ENCODE assay signal across 24 cellular contexts in genomic region chr2:23609254-23609653, GRCh38.
"Had no signal": no experiment of that assay in that cellular context is flagged by ENCODE, and none has a peak within 500 bp of the region (broad histone marks: within the 10 kb centered on the region; RNA-seq: fewer than 3 reads in every experiment).

No MANE protein-coding gene starts in this region.

- H3K4me3 Mint-ChIP-seq: activated naive CD4-positive, alpha-beta T cell treated with anti-CD3 and anti-CD28 coated beads, Interleukin-2, amount 50 U/mL, for 24 hours; memory B cell; T-helper 2 cell treated with Interferon-gamma antibody and Interleukin-4, amounts not matched to agents 5 μg/mL and 100 μg/mL, for 36 hours had no signal

- H3K27me3 ChIP-seq: body of pancreas, colonic mucosa, esophagus squamous epithelium, hepatocyte, right atrium auricular region had no signal

- H3K27me3 Mint-ChIP-seq: activated naive CD4-positive, alpha-beta T cell treated with anti-CD3 and anti-CD28 coated beads, Interleukin-2, amount 50 U/mL, for 24 hours had no signal

- H3K36me3 ChIP-seq: colonic mucosa, esophagus squamous epithelium, right atrium auricular region, thoracic aorta had no signal

- H3K4me1 ChIP-seq: body of pancreas, colonic mucosa, esophagus squamous epithelium, right atrium auricular region had no signal

- H2AFZ ChIP-seq: hepatocyte had no signal

- H3K27ac Mint-ChIP-seq: activated naive CD4-positive, alpha-beta T cell treated with anti-CD3 and anti-CD28 coated beads, Interleukin-2, amount 50 U/mL, for 24 hours; activated T-helper 2 cell treated with anti-CD3 and anti-CD28 coated beads, Interferon-gamma antibody, Interleukin-2, Interleukin-4, amounts not matched to agents 10 μg/mL and 5 μg/mL and 100 μg/mL, durations not matched to agents 14 hours and 24 hours and 36 hours; memory B cell; naive thymus-derived CD4-positive, alpha-beta T cell; T-helper 2 cell treated with Interferon-gamma antibody and Interleukin-4, amounts not matched to agents 5 μg/mL and 100 μg/mL, for 36 hours had no signal

- DNase-seq: activated CD4-positive, alpha-beta T cell treated with anti-CD3 and anti-CD28 coated beads for 48 hours; activated CD4-positive, alpha-beta T cell treated with anti-CD3 and anti-CD28 coated beads, Interleukin-2, amount 50 U/mL, for 48 hours; activated T-cell treated with anti-CD3 and anti-CD28 coated beads, Interleukin-2, amount 50 U/mL, for 48 hours; anterior cingulate cortex; body of pancreas; colonic mucosa; effector CD8-positive, alpha-beta T cell; esophagus squamous epithelium; foreskin melanocyte; kidney; midbrain; naive thymus-derived CD4-positive, alpha-beta T cell; stimulated activated CD4-positive, alpha-beta T cell treated with anti-CD3 and anti-CD28 coated beads, Interleukin-2, amount 100 ng/mL, for 48 hours; stimulated activated naive CD4-positive, alpha-beta T cell treated with Interleukin-2 at 50 U/mL for 16 hours; T-helper 1 cell; trophoblast cell had no signal

- H3K79me2 ChIP-seq: hepatocyte had no signal

- ATAC-seq: body of pancreas; naive thymus-derived CD4-positive, alpha-beta T cell had no signal

- H3K4me2 ChIP-seq: hepatocyte had no signal

- H3K9me3 ChIP-seq: colonic mucosa had no signal

- H3K4me3 ChIP-seq: body of pancreas, colonic mucosa, esophagus squamous epithelium, hepatocyte, right atrium auricular region, thoracic aorta had no signal

- H3K27ac ChIP-seq: body of pancreas, colonic mucosa, epithelial cell of prostate, esophagus squamous epithelium, hepatocyte, right atrium auricular region, thoracic aorta had no signal
